Comparison of ENCODE assay signal across 8 cellular contexts in the genomic region with DNA sequence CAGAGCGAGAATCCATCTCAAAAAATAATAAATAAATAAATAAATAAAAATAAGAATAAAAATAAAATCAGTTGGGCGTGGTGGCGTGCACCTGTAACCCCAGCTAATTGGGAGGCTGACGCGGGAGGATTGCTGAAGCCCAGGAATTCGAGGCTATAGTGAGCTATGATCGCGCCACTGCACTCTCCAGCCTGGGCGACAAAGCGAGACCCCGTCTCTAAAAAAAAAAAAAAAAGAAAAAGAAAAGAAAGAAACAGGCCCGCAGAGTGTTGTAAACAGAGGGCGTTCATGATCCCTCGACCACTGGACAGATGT. TPM values are rescaled to one million over a fixed set of nuclear protein-coding genes. Genes with fewer than 3 reads are reported as not detected.
DNase-seq lines count a peak whose midpoint lies in the region; ATAC-seq and TF ChIP-seq lines count a peak whose summit lies in the region.

No MANE protein-coding gene starts in this region.

- H3K36me3 ChIP-seq in left ventricle myocardium inferior (peaks cover 13% of the 10 kb centered on the region), mucosa of descending colon (ENCODE audit: low read depth) (no peaks in the 10 kb centered on the region), vagina (peaks cover 0 to 10% of the 10 kb centered on the region in 2 donors)

- peaks cover 39% of the 10 kb centered on the region for H3K4me1 Mint-ChIP-seq in brain

- peaks cover 0 to 7% (median 0%) of the 10 kb centered on the region in 5 experiments for H3K9me3 Mint-ChIP-seq in brain

- no peak for ATAC-seq in left cardiac atrium
- ATAC-seq in mucosa of descending colon, result no peak
- no peak for ATAC-seq in GM18517 (IDR thresholded peaks at IDR 0.05; ENCODE audit: unreplicated experiment)

- intact Hi-C loops in left ventricle myocardium inferior (cut with micrococcal nuclease), result no loop called here
- intact Hi-C loops in left cardiac atrium (cut with DNase I), result loop anchor here in 1 of 2 donors (5.0 kb wide), 1 partner anchor 78 kb away; no protein-coding TSS in a partner anchor
- intact Hi-C loops in mucosa of descending colon (cut with DNase I, micrococcal nuclease), result no loop called here
- intact Hi-C loops in vagina (cut with DNase I), result loop anchor here (2.0 kb wide), 1 partner anchor 22 kb away; no protein-coding TSS in a partner anchor

- H3K36me3 Mint-ChIP-seq in brain, result peaks cover 5% of the 10 kb centered on the region

- H3K9me3 ChIP-seq in left ventricle myocardium inferior (replicated peaks) (no peaks in the 10 kb centered on the region), mucosa of descending colon (no peaks in the 10 kb centered on the region), vagina (no peaks in the 10 kb centered on the region)

- H3K4me1 ChIP-seq in left ventricle myocardium inferior (peaks cover 77% of the 10 kb centered on the region), mucosa of descending colon (ENCODE audit: low read depth) (peaks cover 18% of the 10 kb centered on the region), vagina (peaks cover 35% of the 10 kb centered on the region)

- H3K4me3 ChIP-seq in left ventricle myocardium inferior (peak overlapping the region; percentile 72), mucosa of descending colon (peak overlapping the region; percentile 61), vagina (peak overlapping the region; percentile 51 to 74)

- H3K27me3 ChIP-seq in left ventricle myocardium inferior (ENCODE audit: low read depth) (no peaks in the 10 kb centered on the region), vagina (no peaks in the 10 kb centered on the region)

- no peak for DNase-seq in left ventricle myocardium inferior
- DNase-seq in left cardiac atrium, result no peak
- DNase-seq in mucosa of descending colon, result no peak
- DNase-seq in vagina (ENCODE audit: extremely low spot score in 2 of 2), result no peak
- DNase-seq in GDM1 (lab: John Stamatoyannopoulos, UW), result no peak
- no peak for DNase-seq in NCI-H1092 treated with DMSO at 0.1 percent for 48 hours (lab: John Stamatoyannopoulos, UW)

- H3K27ac Mint-ChIP-seq in brain, result peak overlapping the region; percentile 63 to 95 (median 74)

- no peak for TF ChIP-seq POLR2A in vagina (IDR thresholded peaks at IDR 0.05)

- peak overlapping the region; percentile 99 for H3K27ac ChIP-seq in left ventricle myocardium inferior (replicated peaks)
- H3K27ac ChIP-seq in vagina, result peak overlapping the region; percentile 93

- peaks cover 6% of the 10 kb centered on the region for H3K27me3 Mint-ChIP-seq in brain

- TF ChIP-seq CTCF in left ventricle myocardium inferior (IDR thresholded peaks at IDR 0.05; ENCODE audit: borderline replicate concordance) (no peak), brain (conservative IDR thresholded peaks at IDR 0.05) (no peak), mucosa of descending colon (IDR thresholded peaks at IDR 0.05) (no peak), vagina (IDR thresholded peaks at IDR 0.05) (no peak)

- H3K4me3 Mint-ChIP-seq in brain, result peak overlapping the region; percentile 78 to 89 (median 81)

RNA-seq across cellular contexts. Expression of a gene that starts 5.4 kb away (rescaled TPM):
- total RNA-seq in left ventricle myocardium inferior (9.2 TPM), left cardiac atrium (10 to 100 TPM in 1 of 2 donors, 1 to 10 TPM in 1; 9.4 to 17.0 TPM), mucosa of descending colon (10 to 100 TPM; 12.1 to 16.7 (median 14.0) TPM), vagina (14.2 TPM)
- polyA plus RNA-seq in brain (ENCODE audit: insufficient read depth, low read depth, low replicate concordance), result 4.6 TPM

RNA-seq across cellular contexts. Expression of a gene that starts 7.2 kb away (rescaled TPM):
- total RNA-seq in left ventricle myocardium inferior (3.3 TPM), left cardiac atrium (1 to 10 TPM; 2.8 to 3.6 TPM), mucosa of descending colon (1 to 10 TPM; 1.1 to 6.8 (median 1.7) TPM), vagina (3.2 TPM)
- polyA plus RNA-seq in brain (ENCODE audit: insufficient read depth, low read depth, low replicate concordance), result 2.6 TPM

RNA-seq across cellular contexts. Expression of a gene that starts 23.7 kb away (rescaled TPM):
- total RNA-seq in left ventricle myocardium inferior (16.2 TPM), left cardiac atrium (10 to 100 TPM; 29.1 to 41.2 TPM), mucosa of descending colon (10 to 100 TPM; 39.3 to 55.4 (median 46.2) TPM), vagina (42.0 TPM)
- polyA plus RNA-seq in brain (ENCODE audit: insufficient read depth, low read depth, low replicate concordance), result 10.5 TPM

RNA-seq across cellular contexts. Expression of a gene that starts 30.4 kb away (rescaled TPM):
- total RNA-seq in left ventricle myocardium inferior (not detected), left cardiac atrium (under 1 TPM; 0.09 to 0.10 TPM), mucosa of descending colon (under 1 TPM in 1 of 3 donors, not detected in 2; 0.19 TPM), vagina (0.74 TPM)
- polyA plus RNA-seq in brain (ENCODE audit: insufficient read depth, low read depth, low replicate concordance), result not detected

RNA-seq across cellular contexts. Expression of a gene that starts 45.1 kb away (rescaled TPM):
- total RNA-seq in left ventricle myocardium inferior, result 91.3 TPM
- total RNA-seq in left cardiac atrium, result 100 to 1,000 TPM in 1 of 2 donors, 10 to 100 TPM in 1; 72.7 to 112 TPM
- polyA plus RNA-seq in brain (ENCODE audit: insufficient read depth, low read depth, low replicate concordance), result 24.4 TPM
- 10 to 100 TPM; 70.9 to 87.6 (median 76.8) TPM for total RNA-seq in mucosa of descending colon
- total RNA-seq in vagina, result 357 TPM
